Comparison of ENCODE assay signal across 14 cellular contexts in genomic region chr20:61589055-61589385, GRCh38.
A peak's percentile ranks its signal among the peaks of the same experiment; 100 is the strongest.
DNase-seq lines count a peak whose midpoint lies in the region; ATAC-seq, FAIRE-seq and TF ChIP-seq lines count a peak whose summit lies in the region.
"Had no signal": no experiment of that assay in that cellular context is flagged by ENCODE, and none has a peak within 500 bp of the region (broad histone marks: within the 10 kb centered on the region; RNA-seq: fewer than 3 reads in every experiment).

No MANE protein-coding gene starts in this region.

- whole genome bisulfite sequencing in mesenchymal stem cell: 5% methylated on average over 2 of the region's 3 CpGs
- WGBS in HepG2 (ENCODE audit: low lambda C conversion rate): 1% methylated on average over 3 of the region's 3 CpGs

- H2BK5ac ChIP-seq in mesenchymal stem cell (ENCODE audit: low read depth, low read length, poor library complexity, severe bottlenecking): peak overlapping the region; percentile 86

- H3K4me1 Mint-ChIP-seq in chondrocyte (ENCODE audit: low read depth): peaks cover 23% of the 10 kb centered on the region

- no peak overlapping the region for H2AK5ac ChIP-seq in mesenchymal stem cell (ENCODE audit: low read length, severe bottlenecking)

- no peak overlapping the region for H2BK15ac ChIP-seq in mesenchymal stem cell (ENCODE audit: low read depth, poor library complexity, severe bottlenecking)

- TF ChIP-seq CTCF in AG04449 (IDR thresholded peaks at IDR 0.05; ENCODE audit: insufficient read depth, low read length, missing control alignments): no peak
- TF ChIP-seq CTCF in chondrocyte (IDR thresholded peaks at IDR 0.05): no peak
- no peak for TF ChIP-seq CTCF in GM10248 (IDR thresholded peaks at IDR 0.05; ENCODE audit: control extremely low read depth, extremely low read depth, low read depth, missing control alignments)
- no peak for TF ChIP-seq CTCF in HepG2 (CRISPR knock-in tag; IDR thresholded peaks at IDR 0.05)

- CTCF ChIA-PET in AG04449 (lab: Yijun Ruan, JAX) (no interaction called here), GM10248 (lab: Yijun Ruan, JAX) (interaction anchor here (1.0 kb wide), 1 partner anchor 14 kb away, joined by 3 read pairs; no protein-coding TSS in a partner anchor), HepG2 (lab: Yijun Ruan, JAX; ENCODE audit: low intra/inter-chr PET ratio, low total read pairs) (no interaction called here)

- TF ChIP-seq EP300 in HepG2 (IDR thresholded peaks at IDR 0.05; ENCODE audit: low read depth in 2 of 2, low read length in 2 of 2) (no peak), HepG2 (CRISPR knock-in tag; IDR thresholded peaks at IDR 0.05; ENCODE audit: borderline replicate concordance) (no peak)

- TF ChIP-seq POLR2A in HepG2 (IDR thresholded peaks at IDR 0.05; ENCODE audit: insufficient read depth in 1 of 2, low read depth in 2 of 2, low read length in 2 of 2): no peak

- POLR2A ChIA-PET in AG04449 (lab: Yijun Ruan, JAX) (no interaction called here), GM10248 (lab: Yijun Ruan, JAX) (no interaction called here), HepG2 (lab: Yijun Ruan, JAX) (no interaction called here)

- no peak overlapping the region for H4K91ac ChIP-seq in mesenchymal stem cell (ENCODE audit: low read length)

- in situ Hi-C loops in HepG2 (cut with HindIII; ENCODE audit: extremely low pct_ligation_motif_present, low pct_unique_long_range_greater_than_20kb): no loop called here

- no peaks in the 10 kb centered on the region for H3K79me1 ChIP-seq in mesenchymal stem cell (replicated peaks; ENCODE audit: low read length, poor library complexity, severe bottlenecking)

- H3K4me3 ChIP-seq in AG04449 (ENCODE audit: low read depth, low read length) (peak overlapping the region; percentile 29), mesenchymal stem cell (ENCODE audit: insufficient read depth in 1 of 2, low read depth in 1 of 2, low read length in 2 of 2) (peak overlapping the region in 1 of 2 experiments; percentile 54), HepG2 (replicated peaks in 1 of 3; ENCODE audit: insufficient read depth in 1 of 3, low read depth in 2 of 3, low read length in 3 of 3) (no peak overlapping the region)
- H3K4me3 ChIP-seq: SJCRH30 had no signal

- H2AFZ ChIP-seq in mesenchymal stem cell (ENCODE audit: low read depth, low read length) (no peak overlapping the region), HepG2 (ENCODE audit: low read length) (no peak overlapping the region)

- DNase-seq in AG04449 (ENCODE audit: low read depth, low spot score): peak; percentile 59
- peak; percentile 87 for DNase-seq in HTR-8/SVneo (ENCODE audit: insufficient read length, low spot score)
- DNase-seq in chondrocyte (ENCODE audit: low spot score): no peak
- peak; percentile 82 for DNase-seq in mesenchymal stem cell
- no peak for DNase-seq in GM10248 (ENCODE audit: extremely low spot score)
- DNase-seq in Right ventricle myocardium superior: no peak
- no peak for DNase-seq in stimulated activated CD4-positive, alpha-beta T cell treated with anti-CD3 and anti-CD28 coated beads, Interleukin-2, amount 100 ng/mL, for 48 hours
- DNase-seq in HepG2 (ENCODE audit: low spot score): no peak
- DNase-seq: C1 segment of cervical spinal cord; effector memory CD4-positive, alpha-beta T cell; SJCRH30; stimulated activated CD4-positive, alpha-beta T cell treated with anti-CD3 and anti-CD28 coated beads, Interleukin-12 subunit alpha, Interleukin-12 subunit beta, amount 100 ng/mL, for 4 hours; WERI-Rb-1 had no signal

- TF ChIP-seq RAD21 in HepG2 (CRISPR knock-in tag; IDR thresholded peaks at IDR 0.05): no peak

- H3K9me3 ChIP-seq in mesenchymal stem cell (ENCODE audit: control insufficient read depth, low read length): peaks cover 22% of the 10 kb centered on the region
- peaks cover 29% of the 10 kb centered on the region for H3K9me3 ChIP-seq in HepG2 (ENCODE audit: low read length)
- H3K9me3 ChIP-seq: SJCRH30 had no signal

- BruUV-seq in HepG2 (replicated peaks; lab: Mats Ljungman, UMichigan): no TSS peak

- FAIRE-seq in HTR-8/SVneo (lab: Jason Lieb, UNC) (no peak), HepG2 (lab: Jason Lieb, UNC) (no peak)
- FAIRE-seq: G401.6 had no signal

- intact Hi-C loops in Right ventricle myocardium superior (cut with DNase I): no loop called here
- intact Hi-C loops in HepG2 (cut with micrococcal nuclease; ENCODE audit: unreplicated experiment): no loop called here

- H3K4me2 ChIP-seq in mesenchymal stem cell (ENCODE audit: low read length, poor library complexity, severe bottlenecking) (peak overlapping the region; percentile 59), HepG2 (ENCODE audit: low read depth, low read length) (no peak overlapping the region)

- peak overlapping the region; percentile 21 for H3K9ac ChIP-seq in mesenchymal stem cell (ENCODE audit: low read length)
- no peak overlapping the region for H3K9ac ChIP-seq in HepG2 (ENCODE audit: insufficient read depth, low read depth, low read length)

- no peak overlapping the region for H2BK120ac ChIP-seq in mesenchymal stem cell (ENCODE audit: low read depth, low read length)

- H3K23ac ChIP-seq in mesenchymal stem cell (ENCODE audit: low read length in 2 of 2): no peak overlapping the region

- ATAC-seq in Right ventricle myocardium superior (ENCODE audit: poor library complexity) (no peak), HepG2 (no peak)

- H3K79me2 ChIP-seq in HepG2 (ENCODE audit: insufficient read depth, low read length): no peaks in the 10 kb centered on the region

- H3K27ac Mint-ChIP-seq in chondrocyte (ENCODE audit: unreplicated experiment): peak overlapping the region; percentile 9

- peak overlapping the region in 1 of 2 experiments; percentile 4 for H3K18ac ChIP-seq in mesenchymal stem cell (ENCODE audit: low read depth in 1 of 2, low read length in 2 of 2)

- no peak overlapping the region for H3K4ac ChIP-seq in mesenchymal stem cell (ENCODE audit: low read depth in 1 of 2, low read length in 2 of 2)

- no peaks in the 10 kb centered on the region for H3K36me3 Mint-ChIP-seq in chondrocyte (ENCODE audit: low read depth)

- H3K36me3 ChIP-seq in mesenchymal stem cell (ENCODE audit: control insufficient read depth in 1 of 2, insufficient read depth in 2 of 2, low read depth in 1 of 2, low read length in 2 of 2) (no peaks in the 10 kb centered on the region), HepG2 (replicated peaks in 1 of 2; ENCODE audit: control insufficient read depth in 1 of 2, insufficient read depth in 2 of 2, low read length in 2 of 2) (no peaks in the 10 kb centered on the region)
- H3K36me3 ChIP-seq: SJCRH30, WERI-Rb-1 had no signal

- H3K4me1 ChIP-seq in mesenchymal stem cell (ENCODE audit: control insufficient read depth, insufficient read depth, low read depth, low read length) (peaks cover 23% of the 10 kb centered on the region), HepG2 (ENCODE audit: insufficient read depth, low read length) (no peaks in the 10 kb centered on the region)
- H3K4me1 ChIP-seq: SJCRH30 had no signal

- H3K14ac ChIP-seq in mesenchymal stem cell (ENCODE audit: low read length in 2 of 2): no peak overlapping the region

- H3K27ac ChIP-seq in mesenchymal stem cell (ENCODE audit: low read length, poor library complexity, severe bottlenecking) (peak overlapping the region; percentile 96), HepG2 (ENCODE audit: extremely low read length, insufficient read depth, low read length) (no peak overlapping the region)
- H3K27ac ChIP-seq: SJCRH30, WERI-Rb-1 had no signal

- H3K27me3 ChIP-seq in mesenchymal stem cell (ENCODE audit: control insufficient read depth in 1 of 2, insufficient read depth in 1 of 2, low read length in 2 of 2) (peaks cover 0 to 14% of the 10 kb centered on the region in 2 experiments), HepG2 (ENCODE audit: control insufficient read depth in 1 of 2, insufficient read depth in 2 of 2, low read length in 2 of 2) (peaks cover 0 to 20% of the 10 kb centered on the region in 2 experiments; a peak in 3 of 5 replicates)

- no peaks in the 10 kb centered on the region for H4K20me1 ChIP-seq in HepG2 (ENCODE audit: insufficient read depth, low read length)

- H3K27me3 Mint-ChIP-seq in chondrocyte (ENCODE audit: low read depth): peaks cover 1% of the 10 kb centered on the region

- no peak overlapping the region for H4K8ac ChIP-seq in mesenchymal stem cell (ENCODE audit: low read length)

- H2BK12ac ChIP-seq in mesenchymal stem cell (ENCODE audit: low read length in 2 of 2): peak overlapping the region in 1 of 2 experiments; percentile 6

- peaks cover 16% of the 10 kb centered on the region for H3K9me3 Mint-ChIP-seq in chondrocyte (ENCODE audit: low read depth)

- no peak overlapping the region for H3K4me3 Mint-ChIP-seq in chondrocyte (ENCODE audit: unreplicated experiment)

TF ChIP-seq in HepG2, 621 proteins besides CTCF, POLR2A, EP300 and RAD21 (continues in another document):
- TF ChIP-seq ASH2L (IDR thresholded peaks at IDR 0.05; ENCODE audit: insufficient read length, low read depth, low read length) (no peak), ZNF710 (CRISPR knock-in tag; IDR thresholded peaks at IDR 0.05; ENCODE audit: borderline replicate concordance) (no peak), ZNF333 (CRISPR knock-in tag; IDR thresholded peaks at IDR 0.05; ENCODE audit: borderline replicate concordance) (no peak), GATA4 (IDR thresholded peaks at IDR 0.05; ENCODE audit: borderline replicate concordance, low read depth) (no peak), FOXK1 (CRISPR knock-in tag; IDR thresholded peaks at IDR 0.05; ENCODE audit: borderline replicate concordance, low read depth) (no peak), ZNF644 (CRISPR knock-in tag; IDR thresholded peaks at IDR 0.05; ENCODE audit: low read depth) (no peak), ZNF562 (CRISPR knock-in tag; IDR thresholded peaks at IDR 0.05; ENCODE audit: borderline replicate concordance) (no peak)

Comparison
In these comparisons a context has a peak if more than half of its experiments do, and no peak if none do; other contexts are left out.
1. DNase-seq: peak in AG04449 (single experiment), HTR-8/SVneo (single experiment) and mesenchymal stem cell (single experiment); none in chondrocyte (single experiment), GM10248 (single experiment), Right ventricle myocardium superior (single experiment), stimulated activated CD4-positive, alpha-beta T cell treated with anti-CD3 and anti-CD28 coated beads, Interleukin-2, amount 100 ng/mL, for 48 hours (0 of 2) and HepG2 (single experiment).